1 cellular context compared by ENCODE assay signal in genomic region chr1:25905680-25906643, GRCh38.
TF ChIP-seq lines count a peak whose summit lies in the region.

STMN1 (minus strand) TSS chr1:25906419; CDS start chr1:25904676, 1,743 bp downstream.

TF ChIP-seq in HepG2, 621 proteins besides CTCF, POLR2A, EP300 and RAD21 (continued from another document):
- TF ChIP-seq NR0B2 (CRISPR knock-in tag; IDR thresholded peaks at IDR 0.05): peak; percentile 63; the same call in 1 of the 2 replicates
- no peak for TF ChIP-seq DNMT3B (CRISPR knock-in tag; conservative IDR thresholded peaks at IDR 0.05)
- no peak for TF ChIP-seq RFX5 (IDR thresholded peaks at IDR 0.05; ENCODE audit: low read depth, low read length)
- TF ChIP-seq SIN3A (IDR thresholded peaks at IDR 0.05; ENCODE audit: borderline replicate concordance, low read depth, low read length): peak; percentile 87; the same call in 1 of the 2 replicates
- 0 out of 2 replicates have a peak, but pooled peaks have one; percentile 56 for TF ChIP-seq NFKB2 (CRISPR knock-in tag; IDR thresholded peaks at IDR 0.05; ENCODE audit: borderline replicate concordance)
- TF ChIP-seq ZNF724P (CRISPR knock-in tag; IDR thresholded peaks at IDR 0.05; ENCODE audit: borderline replicate concordance): 0 out of 2 replicates have a peak, but pooled peaks have one; percentile 65
- TF ChIP-seq YY1 (IDR thresholded peaks at IDR 0.05; ENCODE audit: insufficient read depth, insufficient replicate concordance, low read depth, low read length): peak; percentile 37
- no peak for TF ChIP-seq ZBTB37 (CRISPR knock-in tag; IDR thresholded peaks at IDR 0.05)
- peak; percentile 46; the same call in 1 of the 2 replicates for TF ChIP-seq ZNF317 (CRISPR knock-in tag; IDR thresholded peaks at IDR 0.05)
- TF ChIP-seq ZNF572 (CRISPR knock-in tag; IDR thresholded peaks at IDR 0.05): no peak
- TF ChIP-seq FOXO4 (CRISPR knock-in tag; conservative IDR thresholded peaks at IDR 0.05): 0 out of 2 replicates have a peak, but pooled peaks have one; percentile 64
- TF ChIP-seq TFDP2 (CRISPR knock-in tag; IDR thresholded peaks at IDR 0.05): peak; percentile 86
- peak; percentile 96 for TF ChIP-seq USF2 (IDR thresholded peaks at IDR 0.05; ENCODE audit: low read depth, low read length)
- TF ChIP-seq USF2 (CRISPR knock-in tag; IDR thresholded peaks at IDR 0.05; ENCODE audit: borderline replicate concordance): peak; percentile 97; the same call in 1 of the 2 replicates
- TF ChIP-seq ZNF496 (CRISPR knock-in tag; IDR thresholded peaks at IDR 0.05; ENCODE audit: insufficient replicate concordance): no peak
- peak; percentile 45 for TF ChIP-seq ISL2 (CRISPR knock-in tag; IDR thresholded peaks at IDR 0.05)
- TF ChIP-seq HIVEP1 (CRISPR knock-in tag; IDR thresholded peaks at IDR 0.05): no peak
- TF ChIP-seq SKI (IDR thresholded peaks at IDR 0.05; ENCODE audit: partially characterized antibody): no peak
